In the genomic region with DNA sequence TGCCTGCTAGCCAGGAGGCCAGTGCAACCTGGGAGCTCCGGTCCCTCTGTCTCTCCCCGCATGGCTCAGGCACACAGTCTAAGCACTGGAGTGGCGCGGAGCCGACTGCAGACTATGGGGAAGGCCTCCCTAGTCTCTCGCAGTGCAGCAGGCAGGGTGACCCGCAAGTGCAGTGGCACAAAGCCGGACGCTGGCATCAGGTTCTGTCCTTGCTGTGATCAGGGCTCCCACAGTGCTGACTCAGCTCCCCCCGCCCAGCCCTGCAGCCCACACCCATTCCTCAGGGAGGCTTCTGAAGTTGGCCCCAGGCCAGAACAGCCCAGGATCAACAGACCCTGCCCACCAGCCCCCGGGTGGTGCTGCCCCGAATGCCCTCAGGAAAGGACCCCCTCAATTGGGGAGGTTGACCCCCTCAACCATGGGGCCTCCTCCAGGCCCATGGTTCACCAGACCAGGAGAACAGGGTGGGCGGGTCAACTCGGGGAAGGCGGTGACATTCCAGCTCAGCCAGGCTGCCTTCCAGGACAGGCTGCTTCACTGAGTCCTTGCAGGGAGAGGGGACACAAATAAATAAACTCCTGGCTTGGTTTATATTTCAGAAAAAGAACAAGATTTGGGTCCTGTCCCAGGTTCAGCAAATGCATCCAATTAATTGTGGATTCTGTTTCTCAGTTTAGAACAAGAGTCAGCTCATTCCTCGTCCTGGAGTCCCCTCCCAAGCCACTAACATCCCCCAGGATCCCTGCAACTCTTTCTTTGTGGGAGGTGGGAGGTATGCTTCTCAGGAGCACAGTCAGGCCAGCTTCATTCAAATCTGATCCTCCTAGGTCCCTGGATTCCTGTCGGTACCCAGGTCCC, we compare ENCODE assay signal across 8 cellular contexts. TPM values are rescaled to one million over a fixed set of nuclear protein-coding genes. Genes with fewer than 3 reads are reported as not detected.
DNase-seq lines count a peak whose midpoint lies in the region; ATAC-seq and TF ChIP-seq lines count a peak whose summit lies in the region.
"Had no signal": no experiment of that assay in that cellular context is flagged by ENCODE, and none has a peak within 500 bp of the region (broad histone marks: within the 10 kb centered on the region; RNA-seq: fewer than 3 reads in every experiment).

No MANE protein-coding gene starts in this region.

- H3K27me3 ChIP-seq in endodermal cell (ENCODE audit: control insufficient read depth, insufficient read depth, low read length, poor library complexity, severe bottlenecking) (no peaks in the 10 kb centered on the region), mesendoderm (ENCODE audit: insufficient read depth, low read length, poor library complexity) (no peaks in the 10 kb centered on the region), upper lobe of left lung (no peaks in the 10 kb centered on the region)

- H3K18ac ChIP-seq in mesendoderm (ENCODE audit: low read length) = no peak overlapping the region

- ATAC-seq in upper lobe of left lung (ENCODE audit: low FRiP score in 2 of 2) (peak in 1 of 2 donors; percentile 68), HG03460 (IDR thresholded peaks at IDR 0.05; ENCODE audit: unreplicated experiment) (no peak)
- ATAC-seq in natural killer cell treated with Interleukin-12 subunit alpha and Interleukin-12 subunit beta and Interleukin-15 and Interleukin-18, amount 100 ng/mL, for 72 hours = no peak

- H3K27ac Mint-ChIP-seq in endodermal cell = peak overlapping the region; percentile 39
- H3K27ac Mint-ChIP-seq in natural killer cell treated with Interleukin-12 subunit alpha and Interleukin-12 subunit beta and Interleukin-15 and Interleukin-18, amount 100 ng/mL, for 72 hours = no peak overlapping the region
- H3K27ac Mint-ChIP-seq: activated T-helper 1 cell treated with anti-CD3 and anti-CD28 coated beads, Interleukin-12 subunit alpha, Interleukin-12 subunit beta, Interleukin-2, Interleukin-4 antibody, amounts not matched to agents 30 ng/mL and 10 ng/mL and 1 ng/mL, durations not matched to agents 14 hours and 24 hours and 36 hours had no signal

- H3K4me1 ChIP-seq in endodermal cell (ENCODE audit: control insufficient read depth, insufficient read depth, low read length) (peaks cover 4% of the 10 kb centered on the region), mesendoderm (ENCODE audit: control insufficient read depth, low read depth, low read length) (no peaks in the 10 kb centered on the region), upper lobe of left lung (peaks cover 13 to 24% (median 17%) of the 10 kb centered on the region in 4 donors)

- no peak overlapping the region for H2BK5ac ChIP-seq in mesendoderm (ENCODE audit: low read length)

- no peaks in the 10 kb centered on the region for H3K9me3 Mint-ChIP-seq in endodermal cell
- H3K9me3 Mint-ChIP-seq in natural killer cell treated with Interleukin-12 subunit alpha and Interleukin-12 subunit beta and Interleukin-15 and Interleukin-18, amount 100 ng/mL, for 72 hours = no peaks in the 10 kb centered on the region
- H3K9me3 Mint-ChIP-seq: activated T-helper 1 cell treated with anti-CD3 and anti-CD28 coated beads, Interleukin-12 subunit alpha, Interleukin-12 subunit beta, Interleukin-2, Interleukin-4 antibody, amounts not matched to agents 30 ng/mL and 10 ng/mL and 1 ng/mL, durations not matched to agents 14 hours and 24 hours and 36 hours had no signal

- DNase-seq in LoVo (ENCODE audit: low spot score) (peak; percentile 48), endodermal cell (peak; percentile 81), mesendoderm (peak; percentile 58), upper lobe of left lung (peak in 1 of 2 donors; percentile 54)
- no peak for DNase-seq in stimulated activated CD4-positive, alpha-beta T cell treated with anti-CD3 and anti-CD28 coated beads, Interleukin-15, amount 100 ng/mL, for 24 hours
- no peak for DNase-seq in natural killer cell treated with Interleukin-12 subunit alpha and Interleukin-12 subunit beta and Interleukin-15 and Interleukin-18, amount 100 ng/mL, for 72 hours (ENCODE audit: low spot score)

- H3K56ac ChIP-seq in mesendoderm (ENCODE audit: low read length) = peak overlapping the region; percentile 29

- peaks cover 3% of the 10 kb centered on the region for H3K79me1 ChIP-seq in mesendoderm (ENCODE audit: low read length)

- no peaks in the 10 kb centered on the region for H3K27me3 Mint-ChIP-seq in endodermal cell (ENCODE audit: insufficient read depth)
- no peaks in the 10 kb centered on the region for H3K27me3 Mint-ChIP-seq in natural killer cell treated with Interleukin-12 subunit alpha and Interleukin-12 subunit beta and Interleukin-15 and Interleukin-18, amount 100 ng/mL, for 72 hours

- TF ChIP-seq CTCF in endodermal cell (conservative IDR thresholded peaks at IDR 0.05) (no peak), upper lobe of left lung (IDR thresholded peaks at IDR 0.05) (no peak)

- H2BK120ac ChIP-seq in mesendoderm (ENCODE audit: low read depth, low read length) = no peak overlapping the region

- no peak overlapping the region for H2AK5ac ChIP-seq in mesendoderm (ENCODE audit: low read length)

- H4K8ac ChIP-seq in mesendoderm (ENCODE audit: low read depth, low read length) = no peak overlapping the region

- no peak overlapping the region for H3K23ac ChIP-seq in mesendoderm (ENCODE audit: low read length)

- H2BK15ac ChIP-seq in mesendoderm (replicated peaks; ENCODE audit: low read depth) = no peak overlapping the region

- 71 to 73% methylated on average over 14 to 17 of the region's 17 CpGs for WGBS in endodermal cell (ENCODE audit: insufficient coverage in 1 of 2, insufficient read length in 1 of 2), 2 experiments
- WGBS in mesendoderm (ENCODE audit: extremely low coverage, insufficient coverage, low lambda C conversion rate) = no CpG with 5 or more reads among the region's 17 CpGs
- 64 to 66% methylated on average over 10 to 16 of the region's 17 CpGs for WGBS in upper lobe of left lung, 2 donors

- no peak overlapping the region for H3K4me2 ChIP-seq in mesendoderm (ENCODE audit: low read length)

- H3K4me3 Mint-ChIP-seq in endodermal cell = no peak overlapping the region
- H3K4me3 Mint-ChIP-seq in natural killer cell treated with Interleukin-12 subunit alpha and Interleukin-12 subunit beta and Interleukin-15 and Interleukin-18, amount 100 ng/mL, for 72 hours = no peak overlapping the region
- H3K4me3 Mint-ChIP-seq: activated T-helper 1 cell treated with anti-CD3 and anti-CD28 coated beads, Interleukin-12 subunit alpha, Interleukin-12 subunit beta, Interleukin-2, Interleukin-4 antibody, amounts not matched to agents 30 ng/mL and 10 ng/mL and 1 ng/mL, durations not matched to agents 14 hours and 24 hours and 36 hours had no signal

- no peak overlapping the region for H3K27ac ChIP-seq in endodermal cell (ENCODE audit: low read depth, low read length)
- no peak overlapping the region for H3K27ac ChIP-seq in mesendoderm (ENCODE audit: low read depth, low read length)
- H3K27ac ChIP-seq in upper lobe of left lung = peak overlapping the region in 3 of 4 donors; percentile 1 to 54 (median 52)

- H3K4me1 Mint-ChIP-seq in endodermal cell = peaks cover 9% of the 10 kb centered on the region
- H3K4me1 Mint-ChIP-seq in natural killer cell treated with Interleukin-12 subunit alpha and Interleukin-12 subunit beta and Interleukin-15 and Interleukin-18, amount 100 ng/mL, for 72 hours (ENCODE audit: low read depth in 2 of 2) = peaks cover 7 to 8% of the 10 kb centered on the region in 2 donors

- H3K79me2 ChIP-seq in mesendoderm (ENCODE audit: control insufficient read depth, insufficient read depth, low read length) = no peaks in the 10 kb centered on the region

- no peaks in the 10 kb centered on the region for H3K36me3 Mint-ChIP-seq in endodermal cell (ENCODE audit: low read depth)
- no peaks in the 10 kb centered on the region for H3K36me3 Mint-ChIP-seq in natural killer cell treated with Interleukin-12 subunit alpha and Interleukin-12 subunit beta and Interleukin-15 and Interleukin-18, amount 100 ng/mL, for 72 hours

- H4K5ac ChIP-seq in mesendoderm (ENCODE audit: low read length) = no peak overlapping the region

- H3K4me3 ChIP-seq in endodermal cell (ENCODE audit: low read length) (no peak overlapping the region), mesendoderm (ENCODE audit: low read length) (no peak overlapping the region), upper lobe of left lung (no peak overlapping the region)

- no peak for TF ChIP-seq POLR2A in upper lobe of left lung (IDR thresholded peaks at IDR 0.05)

- no peak for TF ChIP-seq EP300 in upper lobe of left lung (IDR thresholded peaks at IDR 0.05)

- H3K9ac ChIP-seq in endodermal cell (ENCODE audit: extremely low read depth, low read length, poor library complexity, severe bottlenecking) = no peak overlapping the region
- no peak overlapping the region for H3K9ac ChIP-seq in mesendoderm (ENCODE audit: low read length)

- no peaks in the 10 kb centered on the region for H3K9me3 ChIP-seq in endodermal cell (ENCODE audit: control insufficient read depth, low read length)
- no peaks in the 10 kb centered on the region for H3K9me3 ChIP-seq in upper lobe of left lung

- no peak overlapping the region for H3K4ac ChIP-seq in mesendoderm (ENCODE audit: low read depth, low read length)

- H3K36me3 ChIP-seq in endodermal cell (ENCODE audit: control insufficient read depth, insufficient read depth, low read length) = no peaks in the 10 kb centered on the region
- H3K36me3 ChIP-seq in mesendoderm (ENCODE audit: control insufficient read depth, insufficient read depth, low read length) = no peaks in the 10 kb centered on the region
- H3K36me3 ChIP-seq in upper lobe of left lung = no peaks in the 10 kb centered on the region

RNA-seq across cellular contexts. Expression of gene BIN1, which starts 12.2 kb away (rescaled TPM):
- 10 to 100 TPM; 41.7 to 45.9 TPM for total RNA-seq in endodermal cell
- 51.8 TPM for polyA plus RNA-seq in endodermal cell (2013, experiment 1 of 2)
- polyA plus RNA-seq in endodermal cell (2013, experiment 2 of 2) = 45.1 TPM
- polyA plus RNA-seq in mesendoderm (2013, experiment 1 of 2) = 18.7 TPM
- polyA plus RNA-seq in mesendoderm (2013, experiment 2 of 2) = 20.2 TPM
- total RNA-seq in upper lobe of left lung = 10 to 100 TPM; 32.3 to 57.0 (median 42.9) TPM
- 10 to 100 TPM; 18.0 to 35.9 TPM for total RNA-seq in natural killer cell treated with Interleukin-12 subunit alpha and Interleukin-12 subunit beta and Interleukin-15 and Interleukin-18, amount 100 ng/mL, for 72 hours

Comparison
In these comparisons a context has a peak if more than half of its experiments do, and no peak if none do; other contexts are left out.
1. DNase-seq: peak in LoVo (single experiment), endodermal cell (single experiment) and mesendoderm (single experiment); none in stimulated activated CD4-positive, alpha-beta T cell treated with anti-CD3 and anti-CD28 coated beads, Interleukin-15, amount 100 ng/mL, for 24 hours (single experiment) and natural killer cell treated with Interleukin-12 subunit alpha and Interleukin-12 subunit beta and Interleukin-15 and Interleukin-18, amount 100 ng/mL, for 72 hours (single experiment).
2. H3K27ac ChIP-seq: peak in upper lobe of left lung (3 of 4); none in endodermal cell (single experiment) and mesendoderm (single experiment).